ENCODE assay signal across 26 cellular contexts in genomic region chr7:148318092-148318756, GRCh38.
"Had no signal": no experiment of that assay in that cellular context is flagged by ENCODE, and none has a peak within 500 bp of the region (broad histone marks: within the 10 kb centered on the region; RNA-seq: fewer than 3 reads in every experiment).

No MANE protein-coding gene starts in this region.

- H3K9me3 Mint-ChIP-seq: stimulated activated effector memory CD8-positive, alpha-beta T cell treated with anti-CD3 and anti-CD28 coated beads, Interleukin-12 subunit alpha, Interleukin-12 subunit beta, amount 100 ng/mL, for 72 hours had no signal

- H3K36me3 ChIP-seq: gastroesophageal sphincter, left ventricle myocardium inferior, pancreas, prostate gland, thoracic aorta had no signal

- H3K36me3 Mint-ChIP-seq: stimulated activated effector memory CD8-positive, alpha-beta T cell treated with anti-CD3 and anti-CD28 coated beads, Interleukin-12 subunit alpha, Interleukin-12 subunit beta, amount 100 ng/mL, for 72 hours had no signal

- H3K27ac Mint-ChIP-seq: activated naive CD4-positive, alpha-beta T cell treated with anti-CD3 and anti-CD28 coated beads, Interleukin-2, amount 50 U/mL, for 72 hours; activated T-cell treated with anti-CD3 and anti-CD28 coated beads, Interleukin-2, amount 50 U/mL, for 72 hours; nephron progenitor cell; stimulated activated effector memory CD8-positive, alpha-beta T cell treated with anti-CD3 and anti-CD28 coated beads, Interleukin-12 subunit alpha, Interleukin-12 subunit beta, amount 100 ng/mL, for 72 hours; stimulated activated naive CD8-positive, alpha-beta T cell treated with anti-CD3 and anti-CD28 coated beads, Interleukin-15, Interleukin-2, amounts not matched to agents 100 ng/mL and 50 ng/mL, for 24 hours had no signal

- H3K4me1 Mint-ChIP-seq: stimulated activated effector memory CD8-positive, alpha-beta T cell treated with anti-CD3 and anti-CD28 coated beads, Interleukin-12 subunit alpha, Interleukin-12 subunit beta, amount 100 ng/mL, for 72 hours had no signal

- H3K4me3 Mint-ChIP-seq: activated T-cell treated with anti-CD3 and anti-CD28 coated beads, Interleukin-2, amount 50 U/mL, for 72 hours; nephron progenitor cell; stimulated activated effector memory CD8-positive, alpha-beta T cell treated with anti-CD3 and anti-CD28 coated beads, Interleukin-12 subunit alpha, Interleukin-12 subunit beta, amount 100 ng/mL, for 72 hours; stimulated activated naive CD8-positive, alpha-beta T cell treated with anti-CD3 and anti-CD28 coated beads, Interleukin-15, Interleukin-2, amounts not matched to agents 100 ng/mL and 50 ng/mL, for 24 hours had no signal

- DNase-seq: activated CD4-positive, alpha-beta T cell treated with anti-CD3 and anti-CD28 coated beads for 4 hours; activated CD4-positive, alpha-beta T cell treated with anti-CD3 and anti-CD28 coated beads, Interleukin-2, amount 50 U/mL, for 4 hours; activated naive CD4-positive, alpha-beta T cell; activated T-cell treated with anti-CD3 and anti-CD28 coated beads for 4 hours; activated T-cell treated with anti-CD3 and anti-CD28 coated beads, Interleukin-2, amount 50 U/mL, for 72 hours; effector memory CD4-positive, alpha-beta T cell; erythroblast; head of caudate nucleus; hypothalamus; left ventricle myocardium inferior; mucosa of descending colon; nephron progenitor cell; pancreas; retina; stimulated activated CD4-positive, alpha-beta T cell treated with anti-CD3 and anti-CD28 coated beads, Interleukin-12 subunit alpha, Interleukin-12 subunit beta, amount 100 ng/mL, for 4 hours; stimulated activated CD4-positive, alpha-beta T cell treated with anti-CD3 and anti-CD28 coated beads, Interleukin-4, amount 100 ng/mL, for 24 hours; trophoblast cell had no signal

- ATAC-seq: activated naive CD4-positive, alpha-beta T cell treated with anti-CD3 and anti-CD28 coated beads, Interleukin-2, amount 50 U/mL, for 72 hours; activated T-cell treated with anti-CD3 and anti-CD28 coated beads, Interleukin-2, amount 50 U/mL, for 72 hours; gastroesophageal sphincter; mucosa of descending colon; sciatic nerve; stimulated activated effector memory CD8-positive, alpha-beta T cell treated with anti-CD3 and anti-CD28 coated beads, Interleukin-12 subunit alpha, Interleukin-12 subunit beta, amount 100 ng/mL, for 72 hours had no signal

- H3K4me3 ChIP-seq: gastroesophageal sphincter, left ventricle myocardium inferior, lung, mucosa of descending colon, pancreas, prostate gland, skin epidermis, thoracic aorta had no signal

- H3K27ac ChIP-seq: gastroesophageal sphincter, left ventricle myocardium inferior, pancreas, prostate gland, skin epidermis, thoracic aorta had no signal

- H3K4me1 ChIP-seq: gastroesophageal sphincter, left ventricle myocardium inferior, pancreas, prostate gland had no signal

- H3K27me3 ChIP-seq: gastroesophageal sphincter, pancreas had no signal

- H3K27me3 Mint-ChIP-seq: stimulated activated naive CD8-positive, alpha-beta T cell treated with anti-CD3 and anti-CD28 coated beads, Interleukin-15, Interleukin-2, amounts not matched to agents 100 ng/mL and 50 ng/mL, for 24 hours had no signal

- H3K9me3 ChIP-seq: gastroesophageal sphincter, left ventricle myocardium inferior, mucosa of descending colon, pancreas, prostate gland, thoracic aorta had no signal
